ENCODE assay signal across 9 cellular contexts in the genomic region with DNA sequence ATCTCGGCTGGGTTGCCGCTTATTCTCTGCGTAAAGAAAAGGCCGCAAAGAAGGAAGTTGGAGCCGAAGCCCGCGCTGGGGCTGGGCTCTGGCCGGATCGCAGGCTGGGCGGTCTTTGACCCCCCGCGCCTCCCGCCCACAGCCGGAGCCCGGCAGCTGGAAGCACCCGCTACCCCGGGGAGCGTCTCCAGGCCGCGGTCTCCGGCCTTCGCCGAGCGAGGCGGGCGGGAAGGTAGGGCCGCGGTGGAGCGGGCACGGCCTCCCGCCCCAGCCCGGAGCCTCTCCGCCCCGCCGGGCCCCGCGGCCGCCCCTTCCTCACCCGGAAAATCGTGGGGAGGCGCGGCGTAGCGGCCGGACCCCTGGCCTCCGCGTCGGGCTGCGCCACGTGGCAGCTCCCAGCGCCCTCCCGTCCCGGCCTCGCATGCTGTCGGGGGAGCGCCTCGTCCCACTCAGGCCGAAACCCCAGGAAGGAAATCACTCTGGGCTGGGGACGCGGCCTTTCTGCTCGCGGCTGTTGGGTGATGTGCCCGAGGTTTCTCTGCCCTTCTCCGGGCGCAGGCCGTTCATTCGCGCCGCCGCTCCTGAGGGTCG. TPM values are rescaled to one million over a fixed set of nuclear protein-coding genes. Genes with fewer than 3 reads are reported as not detected.
A peak's percentile ranks its signal among the peaks of the same experiment; 100 is the strongest.
DNase-seq lines count a peak whose midpoint lies in the region; ATAC-seq and TF ChIP-seq lines count a peak whose summit lies in the region.
"Had no signal": no experiment of that assay in that cellular context is flagged by ENCODE, and none has a peak within 500 bp of the region (broad histone marks: within the 10 kb centered on the region; RNA-seq: fewer than 3 reads in every experiment).

No MANE protein-coding gene starts in this region.

- H3K27me3 ChIP-seq in cardiac muscle cell = peaks cover 99% of the 10 kb centered on the region
- peaks cover 45 to 59% of the 10 kb centered on the region in 2 donors for H3K27me3 ChIP-seq in right atrium auricular region

- DNase-seq in cardiac muscle cell (ENCODE audit: low read depth in 1 of 2, low spot score in 1 of 2) (no peak), right atrium auricular region (ENCODE audit: low spot score) (no peak), chondrocyte (ENCODE audit: low spot score) (no peak), memory B cell (ENCODE audit: low spot score in 2 of 2) (no peak), type B pancreatic cell (ENCODE audit: extremely low spot score, unreplicated experiment) (no peak), GM10248 (ENCODE audit: extremely low spot score) (no peak)
- DNase-seq in stimulated activated CD4-positive, alpha-beta T cell treated with anti-CD3 and anti-CD28 coated beads, Interleukin-1b, Interleukin-23, amount 100 ng/mL, for 48 hours = no peak
- DNase-seq: NCI-H1092 had no signal

- H3K4me1 Mint-ChIP-seq in chondrocyte (ENCODE audit: low read depth) (peaks cover 27% of the 10 kb centered on the region), memory B cell (peaks cover 2% of the 10 kb centered on the region), type B pancreatic cell (ENCODE audit: unreplicated experiment) (peaks cover 5% of the 10 kb centered on the region)

- H3K27ac Mint-ChIP-seq in chondrocyte (ENCODE audit: unreplicated experiment) (no peak overlapping the region), memory B cell (no peak overlapping the region), type B pancreatic cell (no peak overlapping the region)

- H3K4me3 Mint-ChIP-seq in chondrocyte (ENCODE audit: unreplicated experiment) (peak overlapping the region; percentile 59), memory B cell (peak overlapping the region; percentile 54), type B pancreatic cell (peak overlapping the region; percentile 79)

- H3K27ac ChIP-seq in cardiac muscle cell = no peak overlapping the region
- H3K27ac ChIP-seq in right atrium auricular region = no peak overlapping the region

- peak overlapping the region; percentile 18 for H3K4me3 ChIP-seq in cardiac muscle cell
- peak overlapping the region in 1 of 2 donors; percentile 22 for H3K4me3 ChIP-seq in right atrium auricular region

- H3K4me1 ChIP-seq in cardiac muscle cell (ENCODE audit: low read depth) (no peaks in the 10 kb centered on the region), right atrium auricular region (peaks cover 0 to 19% of the 10 kb centered on the region in 2 donors)

- H3K36me3 Mint-ChIP-seq in chondrocyte (ENCODE audit: low read depth) (no peaks in the 10 kb centered on the region), memory B cell (peaks cover 1% of the 10 kb centered on the region), type B pancreatic cell (no peaks in the 10 kb centered on the region)

- H3K36me3 ChIP-seq in cardiac muscle cell = no peaks in the 10 kb centered on the region
- no peaks in the 10 kb centered on the region for H3K36me3 ChIP-seq in right atrium auricular region

- H3K9me3 ChIP-seq in cardiac muscle cell (ENCODE audit: low read depth) = no peaks in the 10 kb centered on the region
- no peaks in the 10 kb centered on the region for H3K9me3 ChIP-seq in right atrium auricular region

- ATAC-seq in memory B cell (ENCODE audit: low read depth) = no peak
- ATAC-seq in HG03432 (IDR thresholded peaks at IDR 0.05; ENCODE audit: unreplicated experiment) = no peak

- H3K27me3 Mint-ChIP-seq in chondrocyte (ENCODE audit: low read depth) = peaks cover 20% of the 10 kb centered on the region
- peaks cover 37% of the 10 kb centered on the region for H3K27me3 Mint-ChIP-seq in memory B cell
- H3K27me3 Mint-ChIP-seq in type B pancreatic cell = peaks cover 90% of the 10 kb centered on the region

- POLR2A ChIA-PET in GM10248 (lab: Yijun Ruan, JAX) = no interaction called here

- H3K9me3 Mint-ChIP-seq in chondrocyte (ENCODE audit: low read depth) (no peaks in the 10 kb centered on the region), memory B cell (peaks cover 1% of the 10 kb centered on the region), type B pancreatic cell (no peaks in the 10 kb centered on the region)

- TF ChIP-seq CTCF in cardiac muscle cell (IDR thresholded peaks at IDR 0.05; ENCODE audit: low read depth, low read length) = no peak
- no peak for TF ChIP-seq CTCF in right atrium auricular region (IDR thresholded peaks at IDR 0.05)
- TF ChIP-seq CTCF in chondrocyte (IDR thresholded peaks at IDR 0.05) = no peak
- no peak for TF ChIP-seq CTCF in type B pancreatic cell (conservative IDR thresholded peaks at IDR 0.05)
- TF ChIP-seq CTCF in GM10248 (IDR thresholded peaks at IDR 0.05; ENCODE audit: control extremely low read depth, extremely low read depth, low read depth, missing control alignments) = no peak

- CTCF ChIA-PET in GM10248 (lab: Yijun Ruan, JAX) = no interaction called here

RNA-seq across cellular contexts. Expression of a gene that starts 11.9 kb away (rescaled TPM):
- total RNA-seq in cardiac muscle cell (0.11 TPM in 1 of 2 replicates, not detected in the other), right atrium auricular region (not detected), chondrocyte (28.1 to 78.9 TPM (median 28.6 TPM) in 3 replicates), type B pancreatic cell (ENCODE audit: low replicate concordance) (1.3 and 15.9 TPM in 2 replicates)
- polyA plus RNA-seq in cardiac muscle cell = 0.28 TPM in 1 of 2 replicates, not detected in the other
